7 cellular contexts compared by ENCODE assay signal in the genomic region with DNA sequence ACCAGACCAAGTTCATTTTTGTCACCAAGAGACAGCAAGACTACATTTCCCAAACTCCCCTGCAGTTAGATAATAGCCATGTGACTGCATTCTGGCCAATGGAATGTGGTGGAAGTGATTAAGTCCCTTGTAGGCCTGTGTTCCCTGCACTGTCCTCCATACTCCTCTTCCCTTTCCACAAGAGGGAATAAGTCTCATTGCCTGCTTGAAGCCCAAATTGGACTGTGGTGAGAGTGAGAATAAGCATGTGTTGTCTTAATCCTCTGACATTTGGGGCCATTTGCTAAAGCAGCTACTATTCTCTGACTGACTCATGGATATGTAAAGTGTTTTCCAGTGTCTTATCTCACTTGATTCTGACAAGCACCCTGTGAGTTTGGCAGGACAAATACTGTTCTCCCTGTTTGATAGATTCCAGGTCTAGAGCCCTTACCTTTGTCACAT. TPM values are rescaled to one million over a fixed set of nuclear protein-coding genes. Genes with fewer than 3 reads are reported as not detected.
A peak's percentile ranks its signal among the peaks of the same experiment; 100 is the strongest.
DNase-seq lines count a peak whose midpoint lies in the region; ATAC-seq and TF ChIP-seq lines count a peak whose summit lies in the region.

No MANE protein-coding gene starts in this region.

- POLR2A ChIA-PET in Panc1 (lab: Charles Lee): no interaction called here

- H3K4me3 ChIP-seq in H7 (ENCODE audit: insufficient read depth, low read depth, low read length): no peak overlapping the region
- H3K4me3 ChIP-seq in Panc1 (ENCODE audit: low read depth in 2 of 2, low read length in 2 of 2): no peak overlapping the region
- no peak overlapping the region for H3K4me3 ChIP-seq in foreskin fibroblast (ENCODE audit: low read depth in 1 of 2, low read length in 2 of 2)
- no peak overlapping the region for H3K4me3 ChIP-seq in sigmoid colon

- intact Hi-C loops in Panc1 (cut with micrococcal nuclease; ENCODE audit: unreplicated experiment): no loop called here
- intact Hi-C loops in sigmoid colon (cut with DNase I): no loop called here
- intact Hi-C loops in activated T-helper 1 cell treated with anti-CD3 and anti-CD28 coated beads, Interleukin-12 subunit alpha, Interleukin-12 subunit beta, Interleukin-2, Interleukin-4 antibody, amounts not matched to agents 30 ng/mL and 10 ng/mL and 1 ng/mL, durations not matched to agents 14 hours and 24 hours and 36 hours (cut with micrococcal nuclease): no loop called here

- H3K36me3 Mint-ChIP-seq in activated T-helper 1 cell treated with anti-CD3 and anti-CD28 coated beads, Interleukin-12 subunit alpha, Interleukin-12 subunit beta, Interleukin-2, Interleukin-4 antibody, amounts not matched to agents 30 ng/mL and 10 ng/mL and 1 ng/mL, durations not matched to agents 14 hours and 24 hours and 36 hours (ENCODE audit: low read depth): peaks cover 19% of the 10 kb centered on the region

- H3K9me3 ChIP-seq in Panc1 (ENCODE audit: control insufficient read depth, insufficient read depth, low read depth, low read length) (no peaks in the 10 kb centered on the region), sigmoid colon (no peaks in the 10 kb centered on the region)

- CTCF ChIA-PET in Panc1 (lab: Charles Lee): no interaction called here

- no peaks in the 10 kb centered on the region for H3K9me3 Mint-ChIP-seq in activated T-helper 1 cell treated with anti-CD3 and anti-CD28 coated beads, Interleukin-12 subunit alpha, Interleukin-12 subunit beta, Interleukin-2, Interleukin-4 antibody, amounts not matched to agents 30 ng/mL and 10 ng/mL and 1 ng/mL, durations not matched to agents 14 hours and 24 hours and 36 hours

- H3K27ac ChIP-seq in Panc1 (ENCODE audit: low read length): no peak overlapping the region
- H3K27ac ChIP-seq in sigmoid colon: no peak overlapping the region

- H3K4me1 ChIP-seq in Panc1 (ENCODE audit: control insufficient read depth, insufficient read depth, low read length): no peaks in the 10 kb centered on the region
- no peaks in the 10 kb centered on the region for H3K4me1 ChIP-seq in sigmoid colon

- H3K4me3 Mint-ChIP-seq in activated T-helper 1 cell treated with anti-CD3 and anti-CD28 coated beads, Interleukin-12 subunit alpha, Interleukin-12 subunit beta, Interleukin-2, Interleukin-4 antibody, amounts not matched to agents 30 ng/mL and 10 ng/mL and 1 ng/mL, durations not matched to agents 14 hours and 24 hours and 36 hours: no peak overlapping the region

- in situ Hi-C loops in Panc1 (cut with HindIII; ENCODE audit: low pct_unique_long_range_greater_than_20kb, low sequenced_read_pairs): no loop called here

- no peak overlapping the region for H3K27ac Mint-ChIP-seq in activated T-helper 1 cell treated with anti-CD3 and anti-CD28 coated beads, Interleukin-12 subunit alpha, Interleukin-12 subunit beta, Interleukin-2, Interleukin-4 antibody, amounts not matched to agents 30 ng/mL and 10 ng/mL and 1 ng/mL, durations not matched to agents 14 hours and 24 hours and 36 hours

- H3K36me3 ChIP-seq in H7 (replicated peaks; ENCODE audit: control insufficient read depth, insufficient read depth, low read length) (no peaks in the 10 kb centered on the region), Panc1 (ENCODE audit: control insufficient read depth, insufficient read depth, low read length) (no peaks in the 10 kb centered on the region), sigmoid colon (no peaks in the 10 kb centered on the region)

- no peak for TF ChIP-seq CTCF in Panc1 (IDR thresholded peaks at IDR 0.05)
- no peak for TF ChIP-seq CTCF in foreskin fibroblast (IDR thresholded peaks at IDR 0.05; ENCODE audit: low read depth, low read length)
- TF ChIP-seq CTCF in sigmoid colon (IDR thresholded peaks at IDR 0.05): no peak
- TF ChIP-seq CTCF in GM10266 (IDR thresholded peaks at IDR 0.05; ENCODE audit: control insufficient read depth, insufficient read depth, low read depth, missing control alignments): no peak

- no peaks in the 10 kb centered on the region for H3K27me3 ChIP-seq in H7 (ENCODE audit: control insufficient read depth, insufficient read depth, low read length)
- H3K27me3 ChIP-seq in Panc1 (ENCODE audit: control insufficient read depth, insufficient read depth, low read length): no peaks in the 10 kb centered on the region; the same call in 1 of the 2 replicates
- peaks cover 0 to 4% (median 0%) of the 10 kb centered on the region in 3 donors for H3K27me3 ChIP-seq in sigmoid colon

- no peaks in the 10 kb centered on the region for H3K4me1 Mint-ChIP-seq in activated T-helper 1 cell treated with anti-CD3 and anti-CD28 coated beads, Interleukin-12 subunit alpha, Interleukin-12 subunit beta, Interleukin-2, Interleukin-4 antibody, amounts not matched to agents 30 ng/mL and 10 ng/mL and 1 ng/mL, durations not matched to agents 14 hours and 24 hours and 36 hours (ENCODE audit: low read depth)

- BruUV-seq in Panc1 (replicated peaks; lab: Mats Ljungman, UMichigan): no TSS peak

- TF ChIP-seq POLR2A in sigmoid colon (IDR thresholded peaks at IDR 0.05): no peak

- TF ChIP-seq EP300 in sigmoid colon (IDR thresholded peaks at IDR 0.05): no peak

- no peaks in the 10 kb centered on the region for H3K27me3 Mint-ChIP-seq in activated T-helper 1 cell treated with anti-CD3 and anti-CD28 coated beads, Interleukin-12 subunit alpha, Interleukin-12 subunit beta, Interleukin-2, Interleukin-4 antibody, amounts not matched to agents 30 ng/mL and 10 ng/mL and 1 ng/mL, durations not matched to agents 14 hours and 24 hours and 36 hours (ENCODE audit: insufficient read depth)

- ATAC-seq in Panc1: peak; percentile 60; the same call in 1 of the 2 replicates

- DNase-seq in H7: peak; percentile 83
- no peak for DNase-seq in Panc1 (ENCODE audit: low read depth, low spot score)
- peak; percentile 2 to 6 for DNase-seq in foreskin fibroblast
- DNase-seq in sigmoid colon: peak; percentile 4
- DNase-seq in activated T-helper 1 cell treated with anti-CD3 and anti-CD28 coated beads, Interleukin-12 subunit alpha, Interleukin-12 subunit beta, Interleukin-2, Interleukin-4 antibody, amounts not matched to agents 30 ng/mL and 10 ng/mL and 1 ng/mL, durations not matched to agents 14 hours and 24 hours and 36 hours (ENCODE audit: low spot score): no peak
- no peak for DNase-seq in DMS153 treated with DMSO at 0.1 percent for 48 hours (lab: John Stamatoyannopoulos, UW; ENCODE audit: unreplicated experiment)
- no peak for DNase-seq in GM10266 (ENCODE audit: extremely low spot score)

RNA-seq across cellular contexts. Expression of a gene that starts 20.7 kb away (rescaled TPM):
- 0.14 TPM in 1 of 2 replicates, not detected in the other for total RNA-seq in H7 (2014; rRNA removed; shearing (Covaris generic))
- total RNA-seq in Panc1 (2021; ENCODE audit: unreplicated experiment): not detected
- polyA plus RNA-seq in Panc1 (2012; ENCODE audit: insufficient read length): not detected
- 1 to 10 TPM in 1 of 4 donors, under 1 TPM in 1, not detected in 2; 0.54 to 1.1 TPM for total RNA-seq in sigmoid colon
- polyA plus RNA-seq in sigmoid colon: 1 to 10 TPM in 1 of 3 donors, under 1 TPM in 2; 0.69 to 1.2 (median 0.77) TPM
- 2.0 and 2.1 TPM in 2 replicates for total RNA-seq in activated T-helper 1 cell treated with anti-CD3 and anti-CD28 coated beads, Interleukin-12 subunit alpha, Interleukin-12 subunit beta, Interleukin-2, Interleukin-4 antibody, amounts not matched to agents 30 ng/mL and 10 ng/mL and 1 ng/mL, durations not matched to agents 14 hours and 24 hours and 36 hours

RNA-seq across cellular contexts. Expression of a gene that starts 47.6 kb away (rescaled TPM):
- total RNA-seq in H7 (2014; rRNA removed; shearing (Covaris generic)): 0.07 TPM in 1 of 2 replicates, not detected in the other
- total RNA-seq in Panc1 (2021; ENCODE audit: unreplicated experiment) (not detected), sigmoid colon (not detected)
- polyA plus RNA-seq in Panc1 (2012; ENCODE audit: insufficient read length): not detected
- 1 to 10 TPM in 2 of 3 donors, under 1 TPM in 1; 0.69 to 4.9 (median 1.2) TPM for polyA plus RNA-seq in sigmoid colon
- 0.12 and 0.13 TPM in 2 replicates for total RNA-seq in activated T-helper 1 cell treated with anti-CD3 and anti-CD28 coated beads, Interleukin-12 subunit alpha, Interleukin-12 subunit beta, Interleukin-2, Interleukin-4 antibody, amounts not matched to agents 30 ng/mL and 10 ng/mL and 1 ng/mL, durations not matched to agents 14 hours and 24 hours and 36 hours

Comparison
In these comparisons a context has a peak if more than half of its experiments do, and no peak if none do; other contexts are left out.
1. DNase-seq: peak in H7 (single experiment), foreskin fibroblast (2 of 2) and sigmoid colon (single experiment); none in Panc1 (single experiment), activated T-helper 1 cell treated with anti-CD3 and anti-CD28 coated beads, Interleukin-12 subunit alpha, Interleukin-12 subunit beta, Interleukin-2, Interleukin-4 antibody, amounts not matched to agents 30 ng/mL and 10 ng/mL and 1 ng/mL, durations not matched to agents 14 hours and 24 hours and 36 hours (single experiment), DMS153 treated with DMSO at 0.1 percent for 48 hours (single experiment) and GM10266 (single experiment).